ENCODE assay signal across 7 cellular contexts in the genomic region with DNA sequence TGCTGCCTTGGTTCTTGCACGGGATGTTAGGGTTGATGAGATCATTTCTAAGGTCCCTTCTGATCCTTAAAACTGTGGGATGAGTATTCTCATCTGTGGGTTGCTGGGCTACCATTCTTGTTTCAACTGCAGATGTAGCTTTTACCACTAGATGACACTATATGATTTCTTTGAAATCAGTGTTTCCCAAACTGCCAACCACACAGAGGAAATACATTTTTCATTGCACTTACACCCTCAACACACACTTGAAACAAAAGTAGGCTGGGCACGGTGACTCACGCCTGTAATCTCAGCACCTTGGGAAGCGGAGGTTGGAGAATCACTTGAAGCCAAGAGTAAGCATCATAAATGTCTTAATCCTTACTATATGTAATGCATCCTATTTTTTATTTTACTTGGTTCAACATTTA. TPM values are rescaled to one million over a fixed set of nuclear protein-coding genes. Genes with fewer than 3 reads are reported as not detected.
DNase-seq lines count a peak whose midpoint lies in the region; ATAC-seq and TF ChIP-seq lines count a peak whose summit lies in the region.

No MANE protein-coding gene starts in this region.

- H3K4me3 ChIP-seq in MM.1S (ENCODE audit: low read length), result no peak overlapping the region
- H3K4me3 ChIP-seq in fibroblast of mammary gland (ENCODE audit: control insufficient read depth, low read depth, low read length), result no peak overlapping the region
- H3K4me3 ChIP-seq in psoas muscle, result no peak overlapping the region
- H3K4me3 ChIP-seq in ovary, result no peak overlapping the region

- WGBS in psoas muscle, 3 donors, result 66 to 78% (median 76%) methylated on average over 4 of the region's 4 CpGs
- 32 to 38% (median 38%) methylated on average over 4 of the region's 4 CpGs for WGBS in ovary, 3 donors

- H4K20me1 ChIP-seq in MM.1S (ENCODE audit: insufficient read depth, low read length), result no peaks in the 10 kb centered on the region

- no peaks in the 10 kb centered on the region for H3F3A ChIP-seq in MM.1S (ENCODE audit: insufficient read depth, low read length)

- intact Hi-C loops in psoas muscle (cut with DNase I), result loop anchor here in 1 of 2 donors (1.0 to 5.0 kb wide), 2 partner anchors 72 to 100 kb away; no protein-coding TSS in a partner anchor
- intact Hi-C loops in ovary (cut with DNase I), result loop anchor here in 3 of 4 donors (2.0 to 5.0 kb wide), 2 partner anchors 72 to 100 kb away; no protein-coding TSS in a partner anchor

- H3K27me3 ChIP-seq in MM.1S (replicated peaks; ENCODE audit: insufficient read depth, low read length), result no peaks in the 10 kb centered on the region
- no peaks in the 10 kb centered on the region for H3K27me3 ChIP-seq in psoas muscle (ENCODE audit: insufficient read depth in 3 of 3, low read length in 2 of 3)
- no peaks in the 10 kb centered on the region for H3K27me3 ChIP-seq in ovary

- H3K79me2 ChIP-seq in MM.1S (ENCODE audit: low read length), result peaks cover 16% of the 10 kb centered on the region

- TF ChIP-seq CTCF in MM.1S (IDR thresholded peaks at IDR 0.05; ENCODE audit: low read length), result peak; percentile 41
- TF ChIP-seq CTCF in fibroblast of mammary gland (conservative IDR thresholded peaks at IDR 0.05; ENCODE audit: control insufficient read depth, insufficient read depth, low read depth, low read length), result peak; percentile 89
- TF ChIP-seq CTCF in psoas muscle (IDR thresholded peaks at IDR 0.05), result peak; percentile 28
- TF ChIP-seq CTCF in ovary (IDR thresholded peaks at IDR 0.05), result no peak

- H3K9me2 ChIP-seq in MM.1S (replicated peaks; ENCODE audit: insufficient read depth, low read length), result no peaks in the 10 kb centered on the region

- no peak for TF ChIP-seq EP300 in ovary (IDR thresholded peaks at IDR 0.05)

- H3K9me3 ChIP-seq in MM.1S (replicated peaks; ENCODE audit: insufficient read depth, low read length) (no peaks in the 10 kb centered on the region), psoas muscle (no peaks in the 10 kb centered on the region), ovary (no peaks in the 10 kb centered on the region)

- in situ Hi-C loops in G401 (cut with HindIII; ENCODE audit: low sequenced_read_pairs), result no loop called here

- H3K9ac ChIP-seq in MM.1S (ENCODE audit: low read length), result no peak overlapping the region

- H3K27ac ChIP-seq in MM.1S (ENCODE audit: low read length), result no peak overlapping the region
- H3K27ac ChIP-seq in psoas muscle, result no peak overlapping the region
- H3K27ac ChIP-seq in ovary, result no peak overlapping the region

- ATAC-seq in psoas muscle, result peak in 2 of 4 donors; percentile 19 to 32
- no peak for ATAC-seq in HG03378 (IDR thresholded peaks at IDR 0.05; ENCODE audit: unreplicated experiment)

- H3K4me2 ChIP-seq in MM.1S (ENCODE audit: low read depth, low read length), result no peak overlapping the region

- peak; percentile 30 for DNase-seq in G401 (ENCODE audit: low spot score)
- DNase-seq in MM.1S, result peak; percentile 23
- peak; percentile 9 to 18 for DNase-seq in activated CD4-positive, alpha-beta T cell treated with anti-CD3 and anti-CD28 coated beads, Interleukin-2, amount 50 U/mL, for 4 hours
- peak; percentile 91 for DNase-seq in fibroblast of mammary gland (ENCODE audit: low read depth)
- no peak for DNase-seq in psoas muscle
- DNase-seq in ovary, result no peak

- no peak for TF ChIP-seq POLR2A in ovary (IDR thresholded peaks at IDR 0.05)

- no peak overlapping the region for H2AFZ ChIP-seq in MM.1S (ENCODE audit: low read length)

- H3K4me1 ChIP-seq in MM.1S (ENCODE audit: low read length) (no peaks in the 10 kb centered on the region), psoas muscle (peaks cover 2% of the 10 kb centered on the region), ovary (ENCODE audit: insufficient read depth) (no peaks in the 10 kb centered on the region)

- no peaks in the 10 kb centered on the region; the same call in 1 of the 2 replicates for H3K36me3 ChIP-seq in MM.1S (replicated peaks; ENCODE audit: insufficient read depth, low read length)
- peaks cover 0 to 35% of the 10 kb centered on the region in 2 donors for H3K36me3 ChIP-seq in psoas muscle (ENCODE audit: insufficient read depth in 1 of 2, low read depth in 1 of 2)
- no peaks in the 10 kb centered on the region for H3K36me3 ChIP-seq in ovary

RNA-seq across cellular contexts. Expression of a gene that starts 15.3 kb away (rescaled TPM):
- total RNA-seq in G401 (2014; rRNA removed; shearing (Covaris generic)), result 87.4 and 108 TPM in 2 replicates
- 10 to 100 TPM; 35.1 to 54.5 (median 38.0) TPM for total RNA-seq in psoas muscle
- 10 to 100 TPM; 41.9 to 53.7 (median 51.6) TPM for polyA plus RNA-seq in psoas muscle
- 10 to 100 TPM; 29.4 to 44.2 (median 38.3) TPM for total RNA-seq in ovary
- polyA plus RNA-seq in ovary, result 10 to 100 TPM; 38.0 to 58.9 TPM

Comparison
In these comparisons a context has a peak if more than half of its experiments do, and no peak if none do; other contexts are left out.
1. DNase-seq: peak in G401 (single experiment), MM.1S (single experiment), activated CD4-positive, alpha-beta T cell treated with anti-CD3 and anti-CD28 coated beads, Interleukin-2, amount 50 U/mL, for 4 hours (2 of 2) and fibroblast of mammary gland (single experiment); none in psoas muscle (0 of 2) and ovary (0 of 5).
2. CTCF ChIP-seq: peak in MM.1S (single experiment), fibroblast of mammary gland (single experiment) and psoas muscle (single experiment); none in ovary (0 of 3).